ENCODE assay signal across 5 cellular contexts in the genomic region with DNA sequence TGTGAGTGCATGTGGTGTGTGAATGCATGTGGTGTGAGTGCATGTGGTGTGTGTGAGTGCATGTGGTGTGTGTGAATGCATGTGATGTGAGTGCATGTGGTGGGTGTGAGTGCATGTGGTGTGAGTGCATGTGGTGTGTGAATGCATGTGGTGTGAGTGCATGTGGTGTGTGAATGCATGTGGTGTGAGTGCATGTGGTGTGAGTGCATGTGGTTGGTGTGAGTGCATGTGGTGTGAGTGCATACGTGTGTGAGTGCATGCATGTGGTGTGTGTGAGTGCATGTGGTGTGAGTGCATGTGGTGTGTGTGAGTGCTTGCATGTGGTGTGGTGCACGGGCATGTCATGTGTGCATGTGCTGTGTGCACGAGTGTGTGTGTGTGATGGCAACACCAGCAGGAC. TPM values are rescaled to one million over a fixed set of nuclear protein-coding genes. Genes with fewer than 3 reads are reported as not detected.
"Had no signal": no experiment of that assay in that cellular context is flagged by ENCODE, and none has a peak within 500 bp of the region (broad histone marks: within the 10 kb centered on the region; RNA-seq: fewer than 3 reads in every experiment).

No MANE protein-coding gene starts in this region.

RNA-seq across cellular contexts. Expression of a gene that starts 31.6 kb away (rescaled TPM):
- total RNA-seq: H4, HFFc6, HT1080, IMR-90, K562 had no signal
- polyA plus RNA-seq: IMR-90, K562 had no signal
